ENCODE assay signal across 1 cellular context in the genomic region with DNA sequence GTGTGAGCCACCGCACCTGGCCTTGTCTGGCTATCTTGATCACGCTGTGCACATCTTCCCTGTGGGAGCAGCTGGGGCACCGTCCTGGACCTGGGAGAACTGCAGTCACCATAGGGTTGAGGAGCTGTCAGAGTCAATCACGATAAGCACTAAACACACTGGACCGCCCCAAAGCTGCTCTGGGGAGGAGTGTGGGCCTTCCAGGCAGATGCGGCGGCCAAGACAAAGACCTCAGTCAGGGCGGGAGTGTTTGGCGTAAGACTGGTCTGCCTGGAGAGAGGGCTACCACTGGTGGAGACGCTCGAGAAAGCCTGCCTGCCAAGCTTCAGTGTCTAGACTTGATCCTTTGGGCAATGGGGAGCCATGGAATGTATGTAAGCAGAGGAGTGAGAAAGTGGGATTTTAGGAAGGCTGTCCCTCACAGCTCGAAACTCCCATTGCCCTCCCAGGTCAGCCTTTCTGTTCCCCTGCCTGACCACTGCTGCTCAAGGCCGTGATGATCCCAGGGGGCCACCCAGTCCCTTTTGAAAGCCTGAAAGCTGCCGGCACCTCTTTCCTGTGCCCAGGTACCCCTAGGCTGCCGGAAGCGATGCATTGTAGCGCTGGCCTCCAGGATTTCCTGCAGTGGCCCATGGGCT.
TF ChIP-seq lines count a peak whose summit lies in the region.

No MANE protein-coding gene starts in this region.

TF ChIP-seq in H1, 55 proteins besides CTCF, POLR2A, EP300 and RAD21:
- no peak for TF ChIP-seq SAP30 (IDR thresholded peaks at IDR 0.05; ENCODE audit: insufficient read depth, insufficient replicate concordance, low read length)
